ENCODE assay signal across 18 cellular contexts in genomic region chr3:23728651-23729117, GRCh38.
DNase-seq lines count a peak whose midpoint lies in the region; ATAC-seq, FAIRE-seq and TF ChIP-seq lines count a peak whose summit lies in the region.
"Had no signal": no experiment of that assay in that cellular context is flagged by ENCODE, and none has a peak within 500 bp of the region (broad histone marks: within the 10 kb centered on the region; RNA-seq: fewer than 3 reads in every experiment).

No MANE protein-coding gene starts in this region.

- no peaks in the 10 kb centered on the region for H4K20me1 ChIP-seq in astrocyte (ENCODE audit: insufficient read depth, low read length)

- H3K4me1 ChIP-seq in astrocyte (ENCODE audit: insufficient read depth, low read length) (peaks cover 5% of the 10 kb centered on the region), tibial nerve (peaks cover 0 to 6% (median 0%) of the 10 kb centered on the region in 4 donors)

- H3K9me3 ChIP-seq in astrocyte (ENCODE audit: insufficient read depth, low read depth, low read length) (no peaks in the 10 kb centered on the region), tibial nerve (no peaks in the 10 kb centered on the region)
- H3K9me3 ChIP-seq: vagina had no signal

- H3K4me3 ChIP-seq in astrocyte (ENCODE audit: insufficient read depth, low read depth, low read length): no peak overlapping the region
- no peak overlapping the region for H3K4me3 ChIP-seq in tibial nerve
- H3K4me3 ChIP-seq: vagina had no signal

- H2AFZ ChIP-seq in astrocyte (ENCODE audit: low read depth, low read length): peak overlapping the region; percentile 3

- no peak for TF ChIP-seq CTCF in astrocyte (IDR thresholded peaks at IDR 0.05; ENCODE audit: insufficient read depth, low read depth, low read length)
- no peak for TF ChIP-seq CTCF in type B pancreatic cell (conservative IDR thresholded peaks at IDR 0.05)
- TF ChIP-seq CTCF in tibial nerve (IDR thresholded peaks at IDR 0.05): no peak

- FAIRE-seq in astrocyte (lab: Jason Lieb, UNC): no peak

- H3K27ac Mint-ChIP-seq in activated naive CD4-positive, alpha-beta T cell treated with anti-CD3 and anti-CD28 coated beads, Interleukin-2, amount 10 ng/mL, durations not matched to agents 7 days and 5 days: peak overlapping the region; percentile 28
- H3K27ac Mint-ChIP-seq in astrocyte (ENCODE audit: unreplicated experiment): no peak overlapping the region
- H3K27ac Mint-ChIP-seq in type B pancreatic cell: peak overlapping the region; percentile 68
- H3K27ac Mint-ChIP-seq: CD8-positive, alpha-beta memory T cell; natural killer cell treated with Interleukin-12 subunit alpha and Interleukin-12 subunit beta and Interleukin-15 and Interleukin-18, amount 100 ng/mL, for 72 hours had no signal

- TF ChIP-seq EP300 in tibial nerve (IDR thresholded peaks at IDR 0.05): no peak

- H3K9ac ChIP-seq in astrocyte (ENCODE audit: low read length): no peak overlapping the region

- H3K27ac ChIP-seq in astrocyte (ENCODE audit: low read depth, low read length) (no peak overlapping the region), tibial nerve (no peak overlapping the region)
- H3K27ac ChIP-seq: vagina had no signal

- no peak for TF ChIP-seq POLR2A in tibial nerve (IDR thresholded peaks at IDR 0.05)

- no peaks in the 10 kb centered on the region for H3K9me3 Mint-ChIP-seq in activated naive CD4-positive, alpha-beta T cell treated with anti-CD3 and anti-CD28 coated beads, Interleukin-2, amount 10 ng/mL, durations not matched to agents 7 days and 5 days
- H3K9me3 Mint-ChIP-seq in astrocyte (ENCODE audit: unreplicated experiment) (peaks cover 2% of the 10 kb centered on the region), type B pancreatic cell (no peaks in the 10 kb centered on the region)
- H3K9me3 Mint-ChIP-seq: natural killer cell treated with Interleukin-12 subunit alpha and Interleukin-12 subunit beta and Interleukin-15 and Interleukin-18, amount 100 ng/mL, for 72 hours had no signal

- peak overlapping the region; percentile 13 for H3K4me2 ChIP-seq in astrocyte (ENCODE audit: low read length)

- DNase-seq in activated naive CD4-positive, alpha-beta T cell treated with anti-CD3 and anti-CD28 coated beads, Interleukin-2, amount 10 ng/mL, durations not matched to agents 7 days and 5 days: no peak
- DNase-seq in activated naive CD4-positive, alpha-beta T cell treated with anti-CD3 and anti-CD28 coated beads, Interleukin-2, amount 50 U/mL, for 16 hours: no peak
- peak; percentile 42 for DNase-seq in astrocyte (ENCODE audit: low read depth)
- peak; percentile 60 for DNase-seq in iris pigment epithelial cell (ENCODE audit: low read depth)
- no peak for DNase-seq in type B pancreatic cell (ENCODE audit: extremely low spot score, unreplicated experiment)
- no peak for DNase-seq in NCI-H146 (lab: John Stamatoyannopoulos, UW)
- no peak for DNase-seq in tibial nerve (ENCODE audit: low spot score in 2 of 2)
- DNase-seq: activated T-cell treated with anti-CD3 and anti-CD28 coated beads for 4 hours; CD8-positive, alpha-beta memory T cell; Karpas-422; left ventricle myocardium superior; NCI-H187 treated with DMSO at 0.1 percent for 48 hours; NCI-H526; RPMI8226; stimulated activated CD4-positive, alpha-beta T cell treated with anti-CD3 and anti-CD28 coated beads, Interleukin-4, amount 100 ng/mL, for 1 hour had no signal

- H3K27me3 ChIP-seq in astrocyte (ENCODE audit: insufficient read depth, low read length): no peaks in the 10 kb centered on the region
- no peaks in the 10 kb centered on the region for H3K27me3 ChIP-seq in tibial nerve
- H3K27me3 ChIP-seq: vagina had no signal

- peaks cover 8% of the 10 kb centered on the region for H3K4me1 Mint-ChIP-seq in activated naive CD4-positive, alpha-beta T cell treated with anti-CD3 and anti-CD28 coated beads, Interleukin-2, amount 10 ng/mL, durations not matched to agents 7 days and 5 days
- H3K4me1 Mint-ChIP-seq in astrocyte (ENCODE audit: low read depth, unreplicated experiment) (peaks cover 9% of the 10 kb centered on the region), type B pancreatic cell (ENCODE audit: unreplicated experiment) (peaks cover 14% of the 10 kb centered on the region)

- H3K27me3 Mint-ChIP-seq in activated naive CD4-positive, alpha-beta T cell treated with anti-CD3 and anti-CD28 coated beads, Interleukin-2, amount 10 ng/mL, durations not matched to agents 7 days and 5 days: peaks cover 4% of the 10 kb centered on the region
- H3K27me3 Mint-ChIP-seq in astrocyte (ENCODE audit: low read depth, unreplicated experiment): no peaks in the 10 kb centered on the region
- no peaks in the 10 kb centered on the region for H3K27me3 Mint-ChIP-seq in type B pancreatic cell

- no peak overlapping the region for H3K4me3 Mint-ChIP-seq in activated naive CD4-positive, alpha-beta T cell treated with anti-CD3 and anti-CD28 coated beads, Interleukin-2, amount 10 ng/mL, durations not matched to agents 7 days and 5 days
- H3K4me3 Mint-ChIP-seq in astrocyte (ENCODE audit: unreplicated experiment) (no peak overlapping the region), type B pancreatic cell (peak overlapping the region; percentile 41)
- H3K4me3 Mint-ChIP-seq: CD8-positive, alpha-beta memory T cell; natural killer cell treated with Interleukin-12 subunit alpha and Interleukin-12 subunit beta and Interleukin-15 and Interleukin-18, amount 100 ng/mL, for 72 hours had no signal

- H3K36me3 ChIP-seq in astrocyte (ENCODE audit: insufficient read depth, low read length) (no peaks in the 10 kb centered on the region), tibial nerve (no peaks in the 10 kb centered on the region)
- H3K36me3 ChIP-seq: vagina had no signal

- no peaks in the 10 kb centered on the region for H3K79me2 ChIP-seq in astrocyte (ENCODE audit: insufficient read depth, low read length)

- H3K36me3 Mint-ChIP-seq in activated naive CD4-positive, alpha-beta T cell treated with anti-CD3 and anti-CD28 coated beads, Interleukin-2, amount 10 ng/mL, durations not matched to agents 7 days and 5 days: no peaks in the 10 kb centered on the region
- H3K36me3 Mint-ChIP-seq in astrocyte (ENCODE audit: low read depth, unreplicated experiment) (no peaks in the 10 kb centered on the region), type B pancreatic cell (no peaks in the 10 kb centered on the region)
- H3K36me3 Mint-ChIP-seq: CD8-positive, alpha-beta memory T cell; natural killer cell treated with Interleukin-12 subunit alpha and Interleukin-12 subunit beta and Interleukin-15 and Interleukin-18, amount 100 ng/mL, for 72 hours had no signal

- WGBS in tibial nerve, 2 donors: 76 to 85% methylated on average over 4 of the region's 4 CpGs

- CTCF ChIA-PET in activated naive CD4-positive, alpha-beta T cell treated with anti-CD3 and anti-CD28 coated beads, Interleukin-2, amount 10 ng/mL, durations not matched to agents 7 days and 5 days (lab: Charles Lee): no interaction called here

- no peak for ATAC-seq in GM21367 (IDR thresholded peaks at IDR 0.05; ENCODE audit: unreplicated experiment)
- ATAC-seq: left ventricle myocardium superior; natural killer cell treated with Interleukin-12 subunit alpha and Interleukin-12 subunit beta and Interleukin-15 and Interleukin-18, amount 100 ng/mL, for 72 hours had no signal

Comparison
In these comparisons a context has a peak if more than half of its experiments do, and no peak if none do; other contexts are left out.
1. DNase-seq: peak in astrocyte (single experiment) and iris pigment epithelial cell (single experiment); none in activated naive CD4-positive, alpha-beta T cell treated with anti-CD3 and anti-CD28 coated beads, Interleukin-2, amount 10 ng/mL, durations not matched to agents 7 days and 5 days (single experiment), activated naive CD4-positive, alpha-beta T cell treated with anti-CD3 and anti-CD28 coated beads, Interleukin-2, amount 50 U/mL, for 16 hours (single experiment), type B pancreatic cell (single experiment), NCI-H146 (single experiment) and tibial nerve (0 of 2).